Comparison of ENCODE assay signal across 8 cellular contexts in genomic region chr17:46782250-46782953, GRCh38. TPM values are rescaled to one million over a fixed set of nuclear protein-coding genes. Genes with fewer than 3 reads are reported as not detected.
DNase-seq lines count a peak whose midpoint lies in the region; ATAC-seq and TF ChIP-seq lines count a peak whose summit lies in the region.

No MANE protein-coding gene starts in this region.

- TF ChIP-seq CTCF in HFFc6 (IDR thresholded peaks at IDR 0.05) (peak; percentile 84), testis (IDR thresholded peaks at IDR 0.05) (peak in 1 of 3 experiments; percentile 12)
- TF ChIP-seq CTCF in activated CD8-positive, alpha-beta T cell treated with anti-CD3 and anti-CD28 coated beads for 36 hours (IDR thresholded peaks at IDR 0.05): peak; percentile 54

- 73 to 79% methylated on average over 5 to 9 of the region's 9 CpGs for WGBS in testis, 2 donors

- TF ChIP-seq POLR2A in testis (IDR thresholded peaks at IDR 0.05): no peak

- H3K27me3 Mint-ChIP-seq in HFFc6 (ENCODE audit: insufficient read depth): peaks cover 5% of the 10 kb centered on the region
- peaks cover 2% of the 10 kb centered on the region for H3K27me3 Mint-ChIP-seq in activated CD8-positive, alpha-beta T cell treated with anti-CD3 and anti-CD28 coated beads for 36 hours

- H3K27me3 ChIP-seq in testis: no peaks in the 10 kb centered on the region

- CTCF ChIA-PET in activated CD8-positive, alpha-beta T cell treated with anti-CD3 and anti-CD28 coated beads for 36 hours (lab: Charles Lee): no interaction called here

- no peaks in the 10 kb centered on the region for H3K36me3 Mint-ChIP-seq in HFFc6 (ENCODE audit: low read depth)
- H3K36me3 Mint-ChIP-seq in activated CD8-positive, alpha-beta T cell treated with anti-CD3 and anti-CD28 coated beads for 36 hours (ENCODE audit: low read depth): no peaks in the 10 kb centered on the region

- H3K36me3 ChIP-seq in testis (ENCODE audit: low read depth, missing control alignments): no peaks in the 10 kb centered on the region

- peak; percentile 77 for DNase-seq in D341Med (ENCODE audit: low spot score)
- peak; percentile 43 for DNase-seq in HFFc6
- DNase-seq in activated CD8-positive, alpha-beta T cell treated with anti-CD3 and anti-CD28 coated beads for 36 hours: peak; percentile 48
- DNase-seq in kidney tubule cell (ENCODE audit: low spot score): peak; percentile 75
- DNase-seq in retina: no peak
- no peak for DNase-seq in testis
- DNase-seq in activated T-cell treated with anti-CD3 and anti-CD28 coated beads, Interleukin-2, amount 50 U/mL, for 1 hour: no peak

- H3K9me3 ChIP-seq in testis: no peaks in the 10 kb centered on the region

- no peaks in the 10 kb centered on the region for H3K4me1 ChIP-seq in testis

- POLR2A ChIA-PET in activated CD8-positive, alpha-beta T cell treated with anti-CD3 and anti-CD28 coated beads for 36 hours (lab: Charles Lee): no interaction called here

- no peak overlapping the region for H3K4me3 ChIP-seq in testis

- intact Hi-C loops in activated CD8-positive, alpha-beta T cell treated with anti-CD3 and anti-CD28 coated beads for 36 hours (cut with micrococcal nuclease): no loop called here
- intact Hi-C loops in testis (cut with DNase I; ENCODE audit: low total_unique reads): no loop called here

- peak; percentile 76 for ATAC-seq in activated CD8-positive, alpha-beta T cell treated with anti-CD3 and anti-CD28 coated beads for 36 hours
- no peak for ATAC-seq in GM21423 (IDR thresholded peaks at IDR 0.05; ENCODE audit: unreplicated experiment)

- no peaks in the 10 kb centered on the region for H3K9me3 Mint-ChIP-seq in HFFc6
- no peaks in the 10 kb centered on the region for H3K9me3 Mint-ChIP-seq in activated CD8-positive, alpha-beta T cell treated with anti-CD3 and anti-CD28 coated beads for 36 hours

- no peak overlapping the region for H3K27ac Mint-ChIP-seq in HFFc6
- H3K27ac Mint-ChIP-seq in activated CD8-positive, alpha-beta T cell treated with anti-CD3 and anti-CD28 coated beads for 36 hours: no peak overlapping the region

- H3K4me1 Mint-ChIP-seq in HFFc6 (ENCODE audit: low read depth): peaks cover 12% of the 10 kb centered on the region
- no peaks in the 10 kb centered on the region for H3K4me1 Mint-ChIP-seq in activated CD8-positive, alpha-beta T cell treated with anti-CD3 and anti-CD28 coated beads for 36 hours (ENCODE audit: low read depth)

- H3K27ac ChIP-seq in testis: no peak overlapping the region

- no peak overlapping the region for H3K4me3 Mint-ChIP-seq in HFFc6
- no peak overlapping the region for H3K4me3 Mint-ChIP-seq in activated CD8-positive, alpha-beta T cell treated with anti-CD3 and anti-CD28 coated beads for 36 hours

RNA-seq across cellular contexts. Expression of gene WNT3, which starts 36.1 kb away (rescaled TPM):
- 1 to 10 TPM; 2.1 to 3.5 (median 3.2) TPM for total RNA-seq in HFFc6 (2021; fragmentation: NEBNext Ultra II Directional; extraction: Animal tissue kit (Norgen Biotek cat#: 25700))
- total RNA-seq in activated CD8-positive, alpha-beta T cell treated with anti-CD3 and anti-CD28 coated beads for 36 hours: under 1 TPM in 1 of 2 experiments, not detected in 1; 0.09 TPM
- 1 to 10 TPM; 7.7 to 9.8 TPM for total RNA-seq in testis
- polyA plus RNA-seq in testis (ENCODE audit: insufficient read depth, low read depth, low replicate concordance): 6.4 TPM

Comparison
In these comparisons a context has a peak if more than half of its experiments do, and no peak if none do; other contexts are left out.
1. DNase-seq: peak in D341Med (single experiment), HFFc6 (single experiment), activated CD8-positive, alpha-beta T cell treated with anti-CD3 and anti-CD28 coated beads for 36 hours (single experiment) and kidney tubule cell (single experiment); none in retina (single experiment), testis (single experiment) and activated T-cell treated with anti-CD3 and anti-CD28 coated beads, Interleukin-2, amount 50 U/mL, for 1 hour (single experiment).